10 cellular contexts compared by ENCODE assay signal in genomic region chr17:37743612-37743874, GRCh38. TPM values are rescaled to one million over a fixed set of nuclear protein-coding genes. Genes with fewer than 3 reads are reported as not detected.
DNase-seq lines count a peak whose midpoint lies in the region; ATAC-seq and TF ChIP-seq lines count a peak whose summit lies in the region.
"Had no signal": no experiment of that assay in that cellular context is flagged by ENCODE, and none has a peak within 500 bp of the region (broad histone marks: within the 10 kb centered on the region; RNA-seq: fewer than 3 reads in every experiment).

No MANE protein-coding gene starts in this region.

- no peak overlapping the region for H3K27ac ChIP-seq in suprapubic skin

- H3K27me3 ChIP-seq in suprapubic skin, result peaks cover 99% of the 10 kb centered on the region

- H3K27me3 Mint-ChIP-seq in activated T-cell treated with anti-CD3 and anti-CD28 coated beads, Interleukin-2, amount 50 U/mL, for 24 hours, result peaks cover 92% of the 10 kb centered on the region
- peaks cover 85% of the 10 kb centered on the region for H3K27me3 Mint-ChIP-seq in activated T-cell treated with anti-CD3 and anti-CD28 coated beads, Interleukin-2, amount 50 U/mL, for 72 hours (ENCODE audit: low read depth)

- H3K9me3 Mint-ChIP-seq in activated T-cell treated with anti-CD3 and anti-CD28 coated beads, Interleukin-2, amount 50 U/mL, for 24 hours, result no peaks in the 10 kb centered on the region
- H3K9me3 Mint-ChIP-seq in activated T-cell treated with anti-CD3 and anti-CD28 coated beads, Interleukin-2, amount 50 U/mL, for 72 hours, result no peaks in the 10 kb centered on the region

- peaks cover 29% of the 10 kb centered on the region for H3K4me1 Mint-ChIP-seq in activated T-cell treated with anti-CD3 and anti-CD28 coated beads, Interleukin-2, amount 50 U/mL, for 24 hours (ENCODE audit: low read depth)
- H3K4me1 Mint-ChIP-seq in activated T-cell treated with anti-CD3 and anti-CD28 coated beads, Interleukin-2, amount 50 U/mL, for 72 hours (ENCODE audit: low read depth), result peaks cover 22% of the 10 kb centered on the region

- WGBS in suprapubic skin, result 2% methylated on average over 10 of the region's 19 CpGs

- no peak for ATAC-seq in activated T-cell treated with anti-CD3 and anti-CD28 coated beads, Interleukin-2, amount 50 U/mL, for 72 hours (replicated peaks in 1 of 2)
- ATAC-seq in left lobe of liver, result peak; percentile 68
- no peak for ATAC-seq in HG03354 (IDR thresholded peaks at IDR 0.05; ENCODE audit: poor library complexity, severe bottlenecking, unreplicated experiment)
- no peak for ATAC-seq in GM18867 (IDR thresholded peaks at IDR 0.05; ENCODE audit: unreplicated experiment)
- ATAC-seq in GM21717 (IDR thresholded peaks at IDR 0.05; ENCODE audit: unreplicated experiment), result no peak

- H3K4me1 ChIP-seq in suprapubic skin, result peaks cover 40% of the 10 kb centered on the region

- no peaks in the 10 kb centered on the region for H3K9me3 ChIP-seq in suprapubic skin

- no peaks in the 10 kb centered on the region for H3K36me3 Mint-ChIP-seq in activated T-cell treated with anti-CD3 and anti-CD28 coated beads, Interleukin-2, amount 50 U/mL, for 24 hours (ENCODE audit: low read depth)
- H3K36me3 Mint-ChIP-seq in activated T-cell treated with anti-CD3 and anti-CD28 coated beads, Interleukin-2, amount 50 U/mL, for 72 hours (ENCODE audit: insufficient read depth in 2 of 2), result peaks cover 2 to 3% of the 10 kb centered on the region in 2 donors

- H3K36me3 ChIP-seq in suprapubic skin, result no peaks in the 10 kb centered on the region

- peak overlapping the region; percentile 44 for H3K4me3 Mint-ChIP-seq in activated T-cell treated with anti-CD3 and anti-CD28 coated beads, Interleukin-2, amount 50 U/mL, for 24 hours
- peak overlapping the region; percentile 69 to 83 for H3K4me3 Mint-ChIP-seq in activated T-cell treated with anti-CD3 and anti-CD28 coated beads, Interleukin-2, amount 50 U/mL, for 72 hours

- H3K4me3 ChIP-seq in suprapubic skin, result peak overlapping the region; percentile 43

- TF ChIP-seq POLR2A in suprapubic skin (IDR thresholded peaks at IDR 0.05), result no peak

- no peak for TF ChIP-seq CTCF in suprapubic skin (IDR thresholded peaks at IDR 0.05)

- peak; percentile 41 for DNase-seq in activated T-cell treated with anti-CD3 and anti-CD28 coated beads, Interleukin-2, amount 50 U/mL, for 24 hours
- DNase-seq in activated T-cell treated with anti-CD3 and anti-CD28 coated beads for 4 hours (no peak), left lobe of liver (ENCODE audit: low spot score) (peak; percentile 89), suprapubic skin (ENCODE audit: low spot score in 2 of 2) (no peak)
- peak in 1 of 2 donors; percentile 5 for DNase-seq in activated T-cell treated with anti-CD3 and anti-CD28 coated beads, Interleukin-2, amount 50 U/mL, for 72 hours
- DNase-seq: GOT3, NCI-H1092 treated with DMSO at 0.1 percent for 48 hours had no signal

- no peak overlapping the region for H3K27ac Mint-ChIP-seq in activated T-cell treated with anti-CD3 and anti-CD28 coated beads, Interleukin-2, amount 50 U/mL, for 24 hours
- no peak overlapping the region for H3K27ac Mint-ChIP-seq in activated T-cell treated with anti-CD3 and anti-CD28 coated beads, Interleukin-2, amount 50 U/mL, for 72 hours

- TF ChIP-seq EP300 in suprapubic skin (IDR thresholded peaks at IDR 0.05), result no peak

RNA-seq across cellular contexts. Expression of gene HNF1B, which starts 1.3 kb away (rescaled TPM):
- total RNA-seq in activated T-cell treated with anti-CD3 and anti-CD28 coated beads, Interleukin-2, amount 50 U/mL, for 72 hours, result under 1 TPM; 0.19 to 0.48 TPM
- total RNA-seq in left lobe of liver (8.4 TPM), suprapubic skin (not detected)

Comparison
In these comparisons a context has a peak if more than half of its experiments do, and no peak if none do; other contexts are left out.
1. DNase-seq: peak in activated T-cell treated with anti-CD3 and anti-CD28 coated beads, Interleukin-2, amount 50 U/mL, for 24 hours (single experiment) and left lobe of liver (single experiment); none in activated T-cell treated with anti-CD3 and anti-CD28 coated beads for 4 hours (single experiment) and suprapubic skin (0 of 2).